ENCODE assay signal across 24 cellular contexts in genomic region chr10:117130346-117130745, GRCh38. TPM values are rescaled to one million over a fixed set of nuclear protein-coding genes. Genes with fewer than 3 reads are reported as not detected.
"Had no signal": no experiment of that assay in that cellular context is flagged by ENCODE, and none has a peak within 500 bp of the region (broad histone marks: within the 10 kb centered on the region; RNA-seq: fewer than 3 reads in every experiment).

No MANE protein-coding gene starts in this region.

- ATAC-seq: K562 had no signal

- H3K36me3 Mint-ChIP-seq: IgD-negative memory B cell had no signal

- DNase-seq: Kasumi-1, MM.1S, NCI-H1092 treated with DMSO at 0.1 percent for 48 hours, NCI-H1436 treated with DMSO at 0.1 percent for 48 hours, NCI-H1694, NCI-H187 treated with DMSO at 0.1 percent for 48 hours, NCI-H2029 treated with DMSO at 0.1 percent for 48 hours, NCI-H2171 treated with DMSO at 0.1 percent for 48 hours, NCI-H226, NCI-H446, NCI-H510A, NCI-H524 treated with DMSO at 0.1 percent for 48 hours, NCI-H69, NCI-H774, Right ventricle myocardium superior, RPMI8226, SIG-M5 had no signal

- H3K4me1 ChIP-seq: SJSA1 had no signal

- H3K9me3 ChIP-seq: SJSA1 had no signal

- H3K27ac Mint-ChIP-seq: IgD-negative memory B cell had no signal

- H3K4me3 ChIP-seq: K562, SJSA1, SK-N-MC had no signal

- H3K36me3 ChIP-seq: SJSA1 had no signal

- H3K27ac ChIP-seq: HL-60, KMS-11, SJSA1 had no signal

RNA-seq across cellular contexts. Expression of gene VAX1, which starts 7.7 kb away (rescaled TPM):
- total RNA-seq: K562, M059J, Right ventricle myocardium superior, SJSA1 had no signal
